22 cellular contexts compared by ENCODE assay signal in genomic region chr15:57677206-57677605, GRCh38.
"Had no signal": no experiment of that assay in that cellular context is flagged by ENCODE, and none has a peak within 500 bp of the region (broad histone marks: within the 10 kb centered on the region; RNA-seq: fewer than 3 reads in every experiment).

No MANE protein-coding gene starts in this region.

- H3K4me3 ChIP-seq: SJCRH30, SK-N-MC had no signal

- H3K36me3 ChIP-seq: brain microvascular endothelial cell had no signal

- DNase-seq: activated CD4-positive, alpha-beta memory T cell treated with anti-CD3 and anti-CD28 coated beads for 36 hours; activated CD4-positive, alpha-beta T cell treated with anti-CD3 and anti-CD28 coated beads, Interleukin-2, amount 50 U/mL, for 1 hour; activated CD8-positive, alpha-beta memory T cell treated with anti-CD3 and anti-CD28 coated beads, Interleukin-2, amount 50 U/mL, for 4 hours; activated naive CD4-positive, alpha-beta T cell treated with anti-CD3 and anti-CD28 coated beads, Interleukin-2, amount 10 ng/mL, durations not matched to agents 7 days and 5 days; activated naive CD8-positive, alpha-beta T cell treated with anti-CD3 and anti-CD28 coated beads, Interleukin-2, amount 50 U/mL, for 24 hours; activated T-cell treated with anti-CD3 and anti-CD28 coated beads for 4 hours; activated T-cell treated with anti-CD3 and anti-CD28 coated beads, Interleukin-2, amount 50 U/mL, for 4 hours; amniotic stem cell; aorta; brain microvascular endothelial cell; central memory CD4-positive, alpha-beta T cell; NCI-H1092 treated with DMSO at 0.1 percent for 48 hours; NCI-H1417; NCI-H146; NCI-H187; NCI-H2081 treated with DMSO at 0.1 percent for 48 hours; NCI-H226; NCI-H524 treated with DMSO at 0.1 percent for 48 hours; SHP77; T1000 had no signal

- H3K27ac ChIP-seq: brain microvascular endothelial cell, SJCRH30, SK-N-MC had no signal

- H3K27me3 ChIP-seq: brain microvascular endothelial cell, SJCRH30 had no signal

- H3K9me3 ChIP-seq: SJCRH30 had no signal
